In the genomic region with DNA sequence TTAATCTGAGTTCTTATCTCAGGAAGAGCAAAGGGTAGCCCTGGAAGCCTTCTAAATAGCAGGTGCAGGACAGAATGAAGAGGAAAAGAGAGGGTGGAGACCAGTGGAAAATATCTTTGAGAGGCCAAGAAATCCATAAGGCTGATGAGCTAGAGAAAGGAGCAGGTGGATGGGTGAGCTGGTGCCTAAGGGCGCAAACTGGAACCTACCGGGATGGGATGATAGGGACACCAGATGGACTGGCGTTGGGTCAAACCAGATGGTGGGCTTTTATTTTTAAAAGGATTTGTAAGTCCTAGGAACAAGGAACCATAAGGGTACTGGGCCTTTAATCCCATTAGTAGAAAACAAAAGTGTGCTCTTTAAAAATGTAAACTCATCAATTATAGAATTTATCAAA, we compare ENCODE assay signal across 26 cellular contexts. TPM values are rescaled to one million over a fixed set of nuclear protein-coding genes. Genes with fewer than 3 reads are reported as not detected.
A peak's percentile ranks its signal among the peaks of the same experiment; 100 is the strongest.
DNase-seq lines count a peak whose midpoint lies in the region; ATAC-seq, FAIRE-seq and TF ChIP-seq lines count a peak whose summit lies in the region.
"Had no signal": no experiment of that assay in that cellular context is flagged by ENCODE, and none has a peak within 500 bp of the region (broad histone marks: within the 10 kb centered on the region; RNA-seq: fewer than 3 reads in every experiment).

No MANE protein-coding gene starts in this region.

- H3K4me1 Mint-ChIP-seq in endothelial cell (ENCODE audit: unreplicated experiment) = peaks cover 32% of the 10 kb centered on the region

- FAIRE-seq in A549 (lab: Jason Lieb, UNC) = no peak
- FAIRE-seq: D721Med, GM12891 had no signal

- TF ChIP-seq EP300 in A549 (IDR thresholded peaks at IDR 0.05) = no peak

- TF ChIP-seq RAD21 in A549 (conservative IDR thresholded peaks at IDR 0.05 in 1 of 2, IDR thresholded peaks at IDR 0.05 in 1 of 2) = no peak

- CTCF ChIA-PET in A549 (lab: Yijun Ruan, JAX) = interaction anchor here (1.1 kb wide), 1 partner anchor 16 kb away, joined by 3 read pairs; no protein-coding TSS in a partner anchor

- H3K36me3 Mint-ChIP-seq in endothelial cell (ENCODE audit: low read depth, unreplicated experiment) = peaks cover 41% of the 10 kb centered on the region

- TF ChIP-seq CTCF in A549 (IDR thresholded peaks at IDR 0.05) (no peak), WERI-Rb-1 (IDR thresholded peaks at IDR 0.05; ENCODE audit: low read depth, low read length) (no peak), endothelial cell (IDR thresholded peaks at IDR 0.05; ENCODE audit: unreplicated experiment) (no peak)

- H3K4me3 Mint-ChIP-seq in endothelial cell (ENCODE audit: unreplicated experiment) = peak overlapping the region; percentile 67
- H3K4me3 Mint-ChIP-seq: CD4-positive, alpha-beta T cell had no signal

- POLR2A ChIA-PET in A549 (lab: Yijun Ruan, JAX) = no interaction called here

- H3K27me3 ChIP-seq in WERI-Rb-1 (ENCODE audit: insufficient read depth, low read depth, severe bottlenecking) = no peaks in the 10 kb centered on the region
- H3K27me3 ChIP-seq: BLaER1 treated with 17β-estradiol and CSF1 and Interleukin-3, amounts not matched to agents 10 nM and 100 nM had no signal

- H3K27ac ChIP-seq in A549 (no peak overlapping the region), WERI-Rb-1 (peak overlapping the region; percentile 16; the same call in 1 of the 2 replicates)

- ATAC-seq in A549 = no peak
- no peak for ATAC-seq in HG03565 (IDR thresholded peaks at IDR 0.05; ENCODE audit: unreplicated experiment)
- ATAC-seq in GM21737 (IDR thresholded peaks at IDR 0.05; ENCODE audit: unreplicated experiment) = no peak
- no peak for ATAC-seq in activated CD4-positive, CD25-positive, alpha-beta regulatory T cell treated with anti-CD3 and anti-CD28 coated beads, Interleukin-2, amount 50 U/mL, for 24 hours
- ATAC-seq: HCT116, PC-3 had no signal

- H3K9me3 ChIP-seq in A549 (no peaks in the 10 kb centered on the region), WERI-Rb-1 (ENCODE audit: severe bottlenecking) (no peaks in the 10 kb centered on the region)
- H3K9me3 ChIP-seq: SK-N-SH had no signal

- peaks cover 4% of the 10 kb centered on the region for H3K9me3 Mint-ChIP-seq in endothelial cell (ENCODE audit: unreplicated experiment)
- H3K9me3 Mint-ChIP-seq: CD4-positive, alpha-beta T cell had no signal

- DNase-seq in A549 (ENCODE audit: low read depth in 1 of 2, low spot score in 1 of 2) (no peak), NCI-H446 treated with DMSO at 0.1 percent for 48 hours (lab: John Stamatoyannopoulos, UW) (peak; percentile 52), WERI-Rb-1 (peak; percentile 70), endothelial cell (ENCODE audit: low spot score) (no peak)
- DNase-seq: 8988T; CD4-positive, alpha-beta T cell; GDM1; GOT3; Kasumi-1; MV-4-11; NCI-H1105; NCI-H1436 treated with DMSO at 0.1 percent for 48 hours; NCI-H187 treated with DMSO at 0.1 percent for 48 hours; NCI-H2107; NCI-H748 treated with DMSO at 0.1 percent for 48 hours; NK-92 treated with Interleukin-12 subunit alpha and Interleukin-12 subunit beta, amount 100 ng/mL, for 24 hours; PC-3; SK-N-SH; SW 1271 had no signal

- H3K27me3 Mint-ChIP-seq in endothelial cell (ENCODE audit: unreplicated experiment) = peaks cover 6% of the 10 kb centered on the region
- H3K27me3 Mint-ChIP-seq: CD4-positive, alpha-beta T cell had no signal

- no peaks in the 10 kb centered on the region for H3K36me3 ChIP-seq in WERI-Rb-1

- no peak for TF ChIP-seq POLR2A in A549 (IDR thresholded peaks at IDR 0.05; ENCODE audit: low read length)

- no peak overlapping the region for H3K27ac Mint-ChIP-seq in endothelial cell (ENCODE audit: unreplicated experiment)
- H3K27ac Mint-ChIP-seq: CD4-positive, alpha-beta T cell had no signal

- 0 out of 3 replicates have a peak, but pooled peaks cover 3% of the 10 kb centered on the region for H3K4me1 ChIP-seq in A549

- no peak overlapping the region for H3K4me2 ChIP-seq in A549
- H3K4me2 ChIP-seq: SK-N-SH had no signal

- 87% methylated on average over 3 of the region's 3 CpGs for WGBS in A549 (ENCODE audit: missing lambda C conversion rate)

- H3K4me3 ChIP-seq in A549 (no peak overlapping the region), WERI-Rb-1 (ENCODE audit: low read depth, low read length) (no peak overlapping the region)
- H3K4me3 ChIP-seq: BLaER1 treated with 17β-estradiol and CSF1 and Interleukin-3, amounts not matched to agents 10 nM and 100 nM had no signal

TF ChIP-seq in A549, 52 proteins besides CTCF, POLR2A, EP300 and RAD21:
- TF ChIP-seq MAFK (IDR thresholded peaks at IDR 0.05; ENCODE audit: partially characterized antibody) (peak; percentile 7), CBX8 (IDR thresholded peaks at IDR 0.05) (no peak)

RNA-seq across cellular contexts. Expression of gene RGL1, which starts 59.7 kb away (rescaled TPM):
- polyA plus RNA-seq in A549 (2011; rRNA removed) (3.8 and 4.5 TPM in 2 replicates), A549 (2017; fragmentation: RNase III; extraction: RNeasy Plus Mini Kit Qiagen cat#74134 plus additional on column Dnase treatment) (0.98 to 1.5 TPM (median 1.0 TPM) in 3 replicates)
- 0.78 and 1.0 TPM in 2 replicates for polyA plus RNA-seq in A549 (2012; cell fraction: cytosol; rRNA removed)
- 0.62 and 0.82 TPM in 2 replicates for polyA plus RNA-seq in A549 (2012; cell fraction: nucleus; rRNA removed)
- polyA minus RNA-seq in A549 (2011; rRNA and poly(A)+ RNA removed) = 3.5 and 4.1 TPM in 2 replicates
- 60.7 TPM for total RNA-seq in endothelial cell (ENCODE audit: unreplicated experiment)

Comparison
In these comparisons a context has a peak if more than half of its experiments do, and no peak if none do; other contexts are left out.
1. DNase-seq: peak in NCI-H446 treated with DMSO at 0.1 percent for 48 hours (single experiment) and WERI-Rb-1 (single experiment); none in A549 (0 of 2) and endothelial cell (single experiment).